Comparison of ENCODE assay signal across 28 cellular contexts in the genomic region with DNA sequence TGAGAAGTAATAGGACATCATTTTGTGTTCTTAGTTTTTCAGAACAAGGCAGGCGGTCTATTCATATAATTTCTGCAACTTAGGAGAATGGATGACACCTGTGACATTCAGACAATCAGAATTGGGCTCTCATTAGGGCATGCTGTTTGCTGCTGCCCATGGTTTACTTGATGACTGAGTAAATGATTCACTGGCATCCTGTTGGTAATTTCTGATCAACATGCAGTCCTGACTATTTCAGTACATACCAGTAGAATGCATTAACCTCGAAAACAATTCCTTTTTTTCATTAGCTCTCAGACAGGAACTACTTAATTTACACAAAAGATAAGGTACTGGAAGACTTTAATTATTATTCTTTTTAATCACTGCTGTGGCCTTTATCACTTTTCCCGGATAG.
"Had no signal": no experiment of that assay in that cellular context is flagged by ENCODE, and none has a peak within 500 bp of the region (broad histone marks: within the 10 kb centered on the region; RNA-seq: fewer than 3 reads in every experiment).

No MANE protein-coding gene starts in this region.

- H3K27ac ChIP-seq: neutrophil, pancreas, prostate gland, right lobe of liver, sigmoid colon, suprapubic skin, testis, tibial artery, transverse colon, upper lobe of right lung, uterus had no signal

- H3K36me3 Mint-ChIP-seq: natural killer cell treated with Interleukin-12 subunit alpha and Interleukin-12 subunit beta and Interleukin-15 and Interleukin-18, amount 100 ng/mL, for 72 hours; stimulated activated memory B cell treated with anti-CD40 and anti-IgM and Interleukin-4, amounts not matched to agents 10 μg/mL and 1 μg/mL and 100 μg/mL, for 72 hours had no signal

- H3K27ac Mint-ChIP-seq: naive thymus-derived CD8-positive, alpha-beta T cell; natural killer cell treated with Interleukin-12 subunit alpha and Interleukin-12 subunit beta and Interleukin-15 and Interleukin-18, amount 100 ng/mL, for 72 hours; nephron progenitor cell; stimulated activated memory B cell treated with anti-CD40 and anti-IgM and Interleukin-4, amounts not matched to agents 10 μg/mL and 1 μg/mL and 100 μg/mL, for 72 hours; stimulated activated naive CD8-positive, alpha-beta T cell treated with anti-CD3 and anti-CD28 coated beads, Interleukin-15, amount 100 ng/mL, for 72 hours; type B pancreatic cell had no signal

- H3K9me3 Mint-ChIP-seq: nephron progenitor cell; stimulated activated memory B cell treated with anti-CD40 and anti-IgM and Interleukin-4, amounts not matched to agents 10 μg/mL and 1 μg/mL and 100 μg/mL, for 72 hours had no signal

- H3K4me3 ChIP-seq: pancreas, prostate gland, right lobe of liver, sigmoid colon, suprapubic skin, testis, tibial artery, transverse colon, upper lobe of right lung, uterus had no signal

- H3K9me3 ChIP-seq: neutrophil, pancreas, prostate gland, right lobe of liver, suprapubic skin, testis, tibial artery, upper lobe of right lung, uterus had no signal

- H3K4me3 Mint-ChIP-seq: naive thymus-derived CD8-positive, alpha-beta T cell; natural killer cell treated with Interleukin-12 subunit alpha and Interleukin-12 subunit beta and Interleukin-15 and Interleukin-18, amount 100 ng/mL, for 72 hours; nephron progenitor cell; neural crest cell; stimulated activated memory B cell treated with anti-CD40 and anti-IgM and Interleukin-4, amounts not matched to agents 10 μg/mL and 1 μg/mL and 100 μg/mL, for 72 hours; stimulated activated naive CD8-positive, alpha-beta T cell treated with anti-CD3 and anti-CD28 coated beads, Interleukin-15, amount 100 ng/mL, for 72 hours; type B pancreatic cell had no signal

- H3K4me1 Mint-ChIP-seq: naive thymus-derived CD8-positive, alpha-beta T cell; nephron progenitor cell; neural crest cell; stimulated activated memory B cell treated with anti-CD40 and anti-IgM and Interleukin-4, amounts not matched to agents 10 μg/mL and 1 μg/mL and 100 μg/mL, for 72 hours; stimulated activated naive CD8-positive, alpha-beta T cell treated with anti-CD3 and anti-CD28 coated beads, Interleukin-15, amount 100 ng/mL, for 72 hours had no signal

- DNase-seq: naive thymus-derived CD8-positive, alpha-beta T cell; nephron progenitor cell; nucleus accumbens; pancreas; right cardiac atrium; right lobe of liver; sigmoid colon; small intestine; stimulated activated CD4-positive, alpha-beta T cell treated with anti-CD3 and anti-CD28 coated beads, Interleukin-1b, Interleukin-23, amount 100 ng/mL, for 48 hours; stimulated activated CD4-positive, alpha-beta T cell treated with anti-CD3 and anti-CD28 coated beads, Interleukin-4, amount 100 ng/mL, for 1 hour; stimulated activated CD4-positive, alpha-beta T cell treated with anti-CD3 and anti-CD28 coated beads, Interleukin-4, amount 100 ng/mL, for 4 hours; stimulated activated CD8-positive, alpha-beta memory T cell treated with anti-CD3 and anti-CD28 coated beads, Interleukin-4, amount 100 ng/mL, for 48 hours; stimulated activated naive CD4-positive, alpha-beta T cell; stimulated activated naive CD8-positive, alpha-beta T cell treated with anti-CD3 and anti-CD28 coated beads, Interleukin-15, amount 100 ng/mL, for 72 hours; stimulated activated naive CD8-positive, alpha-beta T cell treated with anti-CD3 and anti-CD28 coated beads, Interleukin-15, Interleukin-2, amounts not matched to agents 100 U/mL and 50 U/mL, for 24 hours; substantia nigra; testis; tibial artery; transverse colon; upper lobe of right lung; uterus had no signal

- H3K4me1 ChIP-seq: pancreas, prostate gland, right lobe of liver, sigmoid colon, suprapubic skin, testis, tibial artery, transverse colon, upper lobe of right lung, uterus had no signal

- H3K27me3 Mint-ChIP-seq: naive thymus-derived CD8-positive, alpha-beta T cell; natural killer cell treated with Interleukin-12 subunit alpha and Interleukin-12 subunit beta and Interleukin-15 and Interleukin-18, amount 100 ng/mL, for 72 hours; stimulated activated memory B cell treated with anti-CD40 and anti-IgM and Interleukin-4, amounts not matched to agents 10 μg/mL and 1 μg/mL and 100 μg/mL, for 72 hours; stimulated activated naive CD8-positive, alpha-beta T cell treated with anti-CD3 and anti-CD28 coated beads, Interleukin-15, amount 100 ng/mL, for 72 hours had no signal

- H3K27me3 ChIP-seq: neutrophil, pancreas, right lobe of liver, sigmoid colon, suprapubic skin, testis, tibial artery, transverse colon, upper lobe of right lung, uterus had no signal
